Comparison of ENCODE assay signal across 3 cellular contexts in genomic region chr9:38037981-38038306, GRCh38.
TF ChIP-seq lines count a peak whose summit lies in the region.

No MANE protein-coding gene starts in this region.

TF ChIP-seq in A549, 52 proteins besides CTCF, POLR2A, EP300 and RAD21:
- no peak for TF ChIP-seq HEYL (CRISPR knock-in tag; IDR thresholded peaks at IDR 0.05)
TF ChIP-seq in A549: peak in this region for 0.

TF ChIP-seq in HCT116, 20 proteins besides CTCF, POLR2A, EP300 and RAD21:
- no peak for TF ChIP-seq ELF1 (IDR thresholded peaks at IDR 0.05; ENCODE audit: borderline replicate concordance, low read depth)
- no peak for TF ChIP-seq YY1 (IDR thresholded peaks at IDR 0.05; ENCODE audit: extremely low read depth, insufficient replicate concordance, low read depth, low read length)
- TF ChIP-seq, protein P1, sequence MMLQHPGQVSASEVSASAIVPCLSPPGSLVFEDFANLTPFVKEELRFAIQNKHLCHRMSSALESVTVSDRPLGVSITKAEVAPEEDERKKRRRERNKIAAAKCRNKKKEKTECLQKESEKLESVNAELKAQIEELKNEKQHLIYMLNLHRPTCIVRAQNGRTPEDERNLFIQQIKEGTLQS (IDR thresholded peaks at IDR 0.05) = no peak
- TF ChIP-seq FOSL1 (IDR thresholded peaks at IDR 0.05; ENCODE audit: low read depth) = no peak
- no peak for TF ChIP-seq TCF7L2 (IDR thresholded peaks at IDR 0.05; ENCODE audit: borderline replicate concordance, extremely low read depth, insufficient read depth, insufficient read length)
- TF ChIP-seq ZFX (IDR thresholded peaks at IDR 0.05) = no peak
- no peak for TF ChIP-seq SIN3A (IDR thresholded peaks at IDR 0.05; ENCODE audit: low read depth)
- TF ChIP-seq SRF (IDR thresholded peaks at IDR 0.05; ENCODE audit: low read depth) = no peak
- no peak for TF ChIP-seq CEBPB (IDR thresholded peaks at IDR 0.05; ENCODE audit: low read depth)
- TF ChIP-seq CBX3 (IDR thresholded peaks at IDR 0.05; ENCODE audit: low read depth) = no peak
- no peak for TF ChIP-seq ZNF274 (IDR thresholded peaks at IDR 0.05; ENCODE audit: low read depth, low read length)
- TF ChIP-seq, protein P2, sequence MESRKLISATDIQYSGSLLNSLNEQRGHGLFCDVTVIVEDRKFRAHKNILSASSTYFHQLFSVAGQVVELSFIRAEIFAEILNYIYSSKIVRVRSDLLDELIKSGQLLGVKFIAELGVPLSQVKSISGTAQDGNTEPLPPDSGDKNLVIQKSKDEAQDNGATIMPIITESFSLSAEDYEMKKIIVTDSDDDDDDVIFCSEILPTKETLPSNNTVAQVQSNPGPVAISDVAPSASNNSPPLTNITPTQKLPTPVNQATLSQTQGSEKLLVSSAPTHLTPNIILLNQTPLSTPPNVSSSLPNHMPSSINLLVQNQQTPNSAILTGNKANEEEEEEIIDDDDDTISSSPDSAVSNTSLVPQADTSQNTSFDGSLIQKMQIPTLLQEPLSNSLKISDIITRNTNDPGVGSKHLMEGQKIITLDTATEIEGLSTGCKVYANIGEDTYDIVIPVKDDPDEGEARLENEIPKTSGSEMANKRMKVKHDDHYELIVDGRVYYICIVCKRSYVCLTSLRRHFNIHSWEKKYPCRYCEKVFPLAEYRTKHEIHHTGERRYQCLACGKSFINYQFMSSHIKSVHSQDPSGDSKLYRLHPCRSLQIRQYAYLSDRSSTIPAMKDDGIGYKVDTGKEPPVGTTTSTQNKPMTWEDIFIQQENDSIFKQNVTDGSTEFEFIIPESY (IDR thresholded peaks at IDR 0.05; ENCODE audit: extremely low read depth, insufficient replicate concordance, low read length) = no peak
- TF ChIP-seq, protein P3, sequence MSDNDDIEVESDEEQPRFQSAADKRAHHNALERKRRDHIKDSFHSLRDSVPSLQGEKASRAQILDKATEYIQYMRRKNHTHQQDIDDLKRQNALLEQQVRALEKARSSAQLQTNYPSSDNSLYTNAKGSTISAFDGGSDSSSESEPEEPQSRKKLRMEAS (IDR thresholded peaks at IDR 0.05) = no peak
TF ChIP-seq in HCT116: peak in this region for 0.

TF ChIP-seq in GM23338, 12 proteins besides CTCF, POLR2A, EP300 and RAD21:
- no peak for TF ChIP-seq EZH2phosphoT487 (IDR thresholded peaks at IDR 0.05; ENCODE audit: unreplicated experiment)
- no peak for TF ChIP-seq NANOG (IDR thresholded peaks at IDR 0.05; ENCODE audit: borderline replicate concordance)
- no peak for TF ChIP-seq CREB1 (CRISPR knock-in tag; IDR thresholded peaks at IDR 0.05; ENCODE audit: low read depth)
- TF ChIP-seq, protein P4, sequence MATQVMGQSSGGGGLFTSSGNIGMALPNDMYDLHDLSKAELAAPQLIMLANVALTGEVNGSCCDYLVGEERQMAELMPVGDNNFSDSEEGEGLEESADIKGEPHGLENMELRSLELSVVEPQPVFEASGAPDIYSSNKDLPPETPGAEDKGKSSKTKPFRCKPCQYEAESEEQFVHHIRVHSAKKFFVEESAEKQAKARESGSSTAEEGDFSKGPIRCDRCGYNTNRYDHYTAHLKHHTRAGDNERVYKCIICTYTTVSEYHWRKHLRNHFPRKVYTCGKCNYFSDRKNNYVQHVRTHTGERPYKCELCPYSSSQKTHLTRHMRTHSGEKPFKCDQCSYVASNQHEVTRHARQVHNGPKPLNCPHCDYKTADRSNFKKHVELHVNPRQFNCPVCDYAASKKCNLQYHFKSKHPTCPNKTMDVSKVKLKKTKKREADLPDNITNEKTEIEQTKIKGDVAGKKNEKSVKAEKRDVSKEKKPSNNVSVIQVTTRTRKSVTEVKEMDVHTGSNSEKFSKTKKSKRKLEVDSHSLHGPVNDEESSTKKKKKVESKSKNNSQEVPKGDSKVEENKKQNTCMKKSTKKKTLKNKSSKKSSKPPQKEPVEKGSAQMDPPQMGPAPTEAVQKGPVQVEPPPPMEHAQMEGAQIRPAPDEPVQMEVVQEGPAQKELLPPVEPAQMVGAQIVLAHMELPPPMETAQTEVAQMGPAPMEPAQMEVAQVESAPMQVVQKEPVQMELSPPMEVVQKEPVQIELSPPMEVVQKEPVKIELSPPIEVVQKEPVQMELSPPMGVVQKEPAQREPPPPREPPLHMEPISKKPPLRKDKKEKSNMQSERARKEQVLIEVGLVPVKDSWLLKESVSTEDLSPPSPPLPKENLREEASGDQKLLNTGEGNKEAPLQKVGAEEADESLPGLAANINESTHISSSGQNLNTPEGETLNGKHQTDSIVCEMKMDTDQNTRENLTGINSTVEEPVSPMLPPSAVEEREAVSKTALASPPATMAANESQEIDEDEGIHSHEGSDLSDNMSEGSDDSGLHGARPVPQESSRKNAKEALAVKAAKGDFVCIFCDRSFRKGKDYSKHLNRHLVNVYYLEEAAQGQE (IDR thresholded peaks at IDR 0.05; ENCODE audit: unreplicated experiment) = no peak
- TF ChIP-seq JUNB (IDR thresholded peaks at IDR 0.05; ENCODE audit: unreplicated experiment) = no peak
- TF ChIP-seq ETS1 (IDR thresholded peaks at IDR 0.05) = no peak
